10 cellular contexts compared by ENCODE assay signal in genomic region chr1:8094481-8095241, GRCh38.
DNase-seq lines count a peak whose midpoint lies in the region; ATAC-seq and TF ChIP-seq lines count a peak whose summit lies in the region.
"Had no signal": no experiment of that assay in that cellular context is flagged by ENCODE, and none has a peak within 500 bp of the region (broad histone marks: within the 10 kb centered on the region; RNA-seq: fewer than 3 reads in every experiment).

No MANE protein-coding gene starts in this region.

- 78% methylated on average over 17 of the region's 18 CpGs for WGBS in SK-N-SH (ENCODE audit: low lambda C conversion rate)
- WGBS in smooth muscle cell (ENCODE audit: low lambda C conversion rate): 36% methylated on average over 18 of the region's 18 CpGs

- H3K9me2 ChIP-seq in SK-N-SH (no peaks in the 10 kb centered on the region), PC-3 (replicated peaks; ENCODE audit: low read length) (no peaks in the 10 kb centered on the region)

- intact Hi-C loops in PC-3 (cut with micrococcal nuclease): loop anchor here (5.0 kb wide), 1 partner anchor 43 kb away; no protein-coding TSS in a partner anchor

- H2AFZ ChIP-seq in SK-N-SH (ENCODE audit: low read depth): no peak overlapping the region
- H2AFZ ChIP-seq in PC-3 (ENCODE audit: low read length): peak overlapping the region; percentile 10
- no peak overlapping the region for H2AFZ ChIP-seq in smooth muscle cell (ENCODE audit: low read depth)

- H3K4me1 ChIP-seq in SK-N-SH (ENCODE audit: control insufficient read depth in 1 of 2, insufficient read depth in 2 of 2, low read depth in 1 of 2, low read length in 1 of 2): peaks cover 0 to 40% of the 10 kb centered on the region in 2 experiments; a peak in 3 of 4 replicates
- peaks cover 72% of the 10 kb centered on the region for H3K4me1 ChIP-seq in PC-3 (ENCODE audit: insufficient read depth, low read length)
- peaks cover 38% of the 10 kb centered on the region for H3K4me1 ChIP-seq in smooth muscle cell (ENCODE audit: low read depth)
- H3K4me1 ChIP-seq: BE2C had no signal

- no peaks in the 10 kb centered on the region for H3K36me3 ChIP-seq in SK-N-SH (replicated peaks in 1 of 2; ENCODE audit: control insufficient read depth in 1 of 2, insufficient read depth in 2 of 2, low read length in 1 of 2)
- no peaks in the 10 kb centered on the region for H3K36me3 ChIP-seq in PC-3 (ENCODE audit: low read depth, low read length)
- no peaks in the 10 kb centered on the region for H3K36me3 ChIP-seq in smooth muscle cell (ENCODE audit: low read depth)
- H3K36me3 ChIP-seq: BE2C had no signal

- H3K9me3 ChIP-seq in SK-N-SH: no peaks in the 10 kb centered on the region
- no peaks in the 10 kb centered on the region for H3K9me3 ChIP-seq in PC-3 (ENCODE audit: low read length)
- no peaks in the 10 kb centered on the region for H3K9me3 ChIP-seq in smooth muscle cell (replicated peaks; ENCODE audit: low read depth)
- H3K9me3 ChIP-seq: BE2C had no signal

- H4K20me1 ChIP-seq in SK-N-SH (ENCODE audit: insufficient read depth): no peaks in the 10 kb centered on the region
- no peaks in the 10 kb centered on the region for H4K20me1 ChIP-seq in PC-3 (ENCODE audit: low read length)
- no peaks in the 10 kb centered on the region for H4K20me1 ChIP-seq in smooth muscle cell (ENCODE audit: low read depth)

- H3K79me2 ChIP-seq in SK-N-SH (ENCODE audit: insufficient read depth): no peaks in the 10 kb centered on the region
- H3K79me2 ChIP-seq in PC-3 (ENCODE audit: low read length): 0 out of 2 replicates have a peak, but pooled peaks cover 4% of the 10 kb centered on the region
- no peaks in the 10 kb centered on the region for H3K79me2 ChIP-seq in smooth muscle cell (ENCODE audit: low read depth)

- H3K9ac ChIP-seq in SK-N-SH (no peak overlapping the region), PC-3 (ENCODE audit: low read length) (peak overlapping the region; percentile 92), smooth muscle cell (ENCODE audit: low read depth) (peak overlapping the region; percentile 97)

- H3K27me3 ChIP-seq in SK-N-SH (ENCODE audit: insufficient read depth): no peaks in the 10 kb centered on the region
- no peaks in the 10 kb centered on the region for H3K27me3 ChIP-seq in PC-3 (ENCODE audit: low read length)
- H3K27me3 ChIP-seq in smooth muscle cell (ENCODE audit: low read depth): no peaks in the 10 kb centered on the region
- H3K27me3 ChIP-seq: BE2C had no signal

- DNase-seq in SK-N-SH: no peak
- DNase-seq in PC-3: peak; percentile 72
- peak; percentile 41 for DNase-seq in fibroblast of the aortic adventitia (ENCODE audit: low read depth)
- no peak for DNase-seq in smooth muscle cell (lab: John Stamatoyannopoulos, UW; ENCODE audit: unreplicated experiment)
- no peak for DNase-seq in NCI-H1417 treated with DMSO at 0.1 percent for 48 hours (lab: John Stamatoyannopoulos, UW)
- no peak for DNase-seq in NCI-H82 (lab: John Stamatoyannopoulos, UW)
- DNase-seq: activated CD8-positive, alpha-beta memory T cell treated with anti-CD3 and anti-CD28 coated beads, Interleukin-2, amount 50 U/mL, for 4 hours; BE2C had no signal

- no peak for TF ChIP-seq CTCF in SK-N-SH (IDR thresholded peaks at IDR 0.05)
- no peak for TF ChIP-seq CTCF in PC-3 (conservative IDR thresholded peaks at IDR 0.05; ENCODE audit: low read depth, low read length)
- TF ChIP-seq CTCF in fibroblast of the aortic adventitia (IDR thresholded peaks at IDR 0.05; ENCODE audit: insufficient read depth, low read length): no peak
- TF ChIP-seq CTCF in smooth muscle cell (IDR thresholded peaks at IDR 0.05; ENCODE audit: borderline replicate concordance, insufficient read depth, poor library complexity, severe bottlenecking): no peak

- POLR2A ChIA-PET in SK-N-SH (lab: Yijun Ruan, JAX): no interaction called here
- POLR2A ChIA-PET in PC-3 (lab: Charles Lee; ENCODE audit: unreplicated experiment): interaction anchor here (0.6 to 1.5 kb wide), 6 partner anchors 66 to 216 kb away, joined by 3 to 5 read pairs (median 4); no protein-coding TSS in a partner anchor

- no peak for ATAC-seq in SK-N-SH treated with all-trans-retinoic acid at 6 μM for 48 hours
- peak; percentile 6 for ATAC-seq in PC-3
- ATAC-seq in HG03342 (IDR thresholded peaks at IDR 0.05; ENCODE audit: unreplicated experiment): no peak

- no peak for TF ChIP-seq EP300 in SK-N-SH (IDR thresholded peaks at IDR 0.05; ENCODE audit: borderline replicate concordance in 1 of 2, low read depth in 1 of 2, low read length in 1 of 2)

- CTCF ChIA-PET in SK-N-SH (lab: Yijun Ruan, JAX): interaction anchor here (0.9 kb wide), 1 partner anchor 64 kb away, joined by 5 read pairs; no protein-coding TSS in a partner anchor
- CTCF ChIA-PET in PC-3 (lab: Charles Lee): interaction anchor here (1.4 kb wide), 1 partner anchor 219 kb away, joined by 3 read pairs; no protein-coding TSS in a partner anchor

- TF ChIP-seq RAD21 in SK-N-SH (IDR thresholded peaks at IDR 0.05; ENCODE audit: low read length): no peak

- BruUV-seq in PC-3 (replicated peaks; lab: Mats Ljungman, UMichigan): TSS peak; percentile 17

- no peak overlapping the region for H3K4me3 ChIP-seq in SK-N-SH (ENCODE audit: low read depth in 2 of 2, low read length in 1 of 2)
- no peak overlapping the region for H3K4me3 ChIP-seq in PC-3 (ENCODE audit: low read length)
- H3K4me3 ChIP-seq in fibroblast of the aortic adventitia (ENCODE audit: low read depth, low read length): no peak overlapping the region
- H3K4me3 ChIP-seq in smooth muscle cell: no peak overlapping the region

- peak overlapping the region in 1 of 2 experiments; percentile 94; a peak in 2 of 4 replicates for H3K27ac ChIP-seq in SK-N-SH (ENCODE audit: low read depth in 2 of 2, low read length in 1 of 2)
- H3K27ac ChIP-seq in PC-3 (ENCODE audit: low read length): peak overlapping the region; percentile 98
- peak overlapping the region; percentile 100 for H3K27ac ChIP-seq in smooth muscle cell (ENCODE audit: low read depth)

- no peak overlapping the region for H3K4me2 ChIP-seq in SK-N-SH
- peak overlapping the region; percentile 76 for H3K4me2 ChIP-seq in PC-3 (ENCODE audit: low read length)
- peak overlapping the region; percentile 77 for H3K4me2 ChIP-seq in smooth muscle cell

- H3F3A ChIP-seq in SK-N-SH (replicated peaks; ENCODE audit: insufficient read depth) (peaks cover 51% of the 10 kb centered on the region), PC-3 (ENCODE audit: low read length, unreplicated experiment) (peaks cover 19% of the 10 kb centered on the region), smooth muscle cell (ENCODE audit: low read depth) (peaks cover 59% of the 10 kb centered on the region)

TF ChIP-seq in SK-N-SH, 30 proteins besides CTCF, POLR2A, EP300 and RAD21 (continues in another document):
- no peak for TF ChIP-seq SMC3 (IDR thresholded peaks at IDR 0.05; ENCODE audit: low read depth, low read length)
- TF ChIP-seq POLR2AphosphoS5 (IDR thresholded peaks at IDR 0.05; ENCODE audit: low read depth, low read length): no peak
- TF ChIP-seq NFIC (IDR thresholded peaks at IDR 0.05; ENCODE audit: borderline replicate concordance): peak; percentile 36; the same call in 1 of the 2 replicates
- no peak for TF ChIP-seq JUND (IDR thresholded peaks at IDR 0.05)
- TF ChIP-seq FOSL2 (IDR thresholded peaks at IDR 0.05; ENCODE audit: borderline replicate concordance, low read depth): no peak
- no peak for TF ChIP-seq USF2 (IDR thresholded peaks at IDR 0.05; ENCODE audit: borderline replicate concordance, low read depth, low read length)

TF ChIP-seq in SK-N-SH treated with all-trans-retinoic acid at 6 μM for 48 hours, 23 proteins besides CTCF, POLR2A, EP300 and RAD21:
- no peak for TF ChIP-seq TCF4 (CRISPR knock-in tag; IDR thresholded peaks at IDR 0.05; ENCODE audit: borderline replicate concordance)
- TF ChIP-seq ZNF70 (CRISPR knock-in tag; IDR thresholded peaks at IDR 0.05): no peak
- no peak for TF ChIP-seq ZNF565 (CRISPR knock-in tag; conservative IDR thresholded peaks at IDR 0.05; ENCODE audit: low read depth)

Comparison
In these comparisons a context has a peak if more than half of its experiments do, and no peak if none do; other contexts are left out.
1. DNase-seq: peak in PC-3 (single experiment) and fibroblast of the aortic adventitia (single experiment); none in SK-N-SH (single experiment), smooth muscle cell (single experiment), NCI-H1417 treated with DMSO at 0.1 percent for 48 hours (single experiment) and NCI-H82 (single experiment).